Comparison of ENCODE assay signal across 8 cellular contexts in genomic region chr22:37633082-37633692, GRCh38. TPM values are rescaled to one million over a fixed set of nuclear protein-coding genes. Genes with fewer than 3 reads are reported as not detected.
DNase-seq lines count a peak whose midpoint lies in the region; ATAC-seq and TF ChIP-seq lines count a peak whose summit lies in the region.

No MANE protein-coding gene starts in this region.

- ATAC-seq in GM19023 (IDR thresholded peaks at IDR 0.05; ENCODE audit: unreplicated experiment) (peak; percentile 58), HG02610 (IDR thresholded peaks at IDR 0.05; ENCODE audit: unreplicated experiment) (peak; percentile 53)

- no peak for DNase-seq in smooth muscle cell (lab: John Stamatoyannopoulos, UW; ENCODE audit: unreplicated experiment)
- DNase-seq in SHP77 treated with DMSO at 0.1 percent for 48 hours (lab: John Stamatoyannopoulos, UW), result no peak
- DNase-seq in NCI-H2196 treated with DMSO at 0.1 percent for 48 hours (lab: John Stamatoyannopoulos, UW; ENCODE audit: unreplicated experiment), result no peak
- DNase-seq in OCI-M1 (lab: John Stamatoyannopoulos, UW), result no peak

- H3K4me1 ChIP-seq in OCI-LY3 (ENCODE audit: low read length), result peaks cover 71% of the 10 kb centered on the region
- peaks cover 0 to 21% of the 10 kb centered on the region in 2 donors for H3K4me1 ChIP-seq in esophagus (ENCODE audit: control insufficient read depth in 2 of 2, insufficient read depth in 2 of 2, low read length in 1 of 2)
- H3K4me1 ChIP-seq in smooth muscle cell (ENCODE audit: low read depth), result peaks cover 19% of the 10 kb centered on the region

- no peaks in the 10 kb centered on the region for H3K79me2 ChIP-seq in OCI-LY3 (ENCODE audit: low read length)
- no peaks in the 10 kb centered on the region for H3K79me2 ChIP-seq in smooth muscle cell (ENCODE audit: low read depth)

- 42 to 46% methylated on average over 13 of the region's 13 CpGs for WGBS in esophagus, 2 donors
- 37% methylated on average over 13 of the region's 13 CpGs for WGBS in smooth muscle cell (ENCODE audit: low lambda C conversion rate)

- H3K27ac ChIP-seq in OCI-LY3 (ENCODE audit: low read length), result peak overlapping the region; percentile 97
- peak overlapping the region; percentile 75 to 85 for H3K27ac ChIP-seq in esophagus (ENCODE audit: low read depth in 2 of 2, low read length in 1 of 2)
- peak overlapping the region; percentile 83 for H3K27ac ChIP-seq in smooth muscle cell (ENCODE audit: low read depth)

- H3K4me3 ChIP-seq in OCI-LY3 (ENCODE audit: low read length), result peak overlapping the region; percentile 68
- no peak overlapping the region for H3K4me3 ChIP-seq in esophagus (ENCODE audit: low read depth in 1 of 2, low read length in 2 of 2)
- H3K4me3 ChIP-seq in smooth muscle cell, result no peak overlapping the region

- H3K4me2 ChIP-seq in OCI-LY3 (ENCODE audit: low read length), result peak overlapping the region; percentile 93
- H3K4me2 ChIP-seq in smooth muscle cell, result peak overlapping the region; percentile 77

- peaks cover 12% of the 10 kb centered on the region for H3K36me3 ChIP-seq in OCI-LY3 (replicated peaks; ENCODE audit: low read depth, low read length)
- peaks cover 6 to 21% of the 10 kb centered on the region in 2 donors for H3K36me3 ChIP-seq in esophagus (ENCODE audit: control insufficient read depth in 2 of 2, insufficient read depth in 2 of 2, low read length in 1 of 2)
- H3K36me3 ChIP-seq in smooth muscle cell (ENCODE audit: low read depth), result no peaks in the 10 kb centered on the region

- TF ChIP-seq CTCF in OCI-LY3 (IDR thresholded peaks at IDR 0.05; ENCODE audit: low read depth, low read length) (no peak), smooth muscle cell (IDR thresholded peaks at IDR 0.05; ENCODE audit: borderline replicate concordance, insufficient read depth, poor library complexity, severe bottlenecking) (no peak)

- H2AFZ ChIP-seq in OCI-LY3 (ENCODE audit: low read depth, low read length), result no peak overlapping the region
- H2AFZ ChIP-seq in smooth muscle cell (ENCODE audit: low read depth), result no peak overlapping the region

- peak overlapping the region; percentile 88 for H3K9ac ChIP-seq in OCI-LY3 (ENCODE audit: low read length)
- H3K9ac ChIP-seq in smooth muscle cell (ENCODE audit: low read depth), result peak overlapping the region; percentile 49

- H3K9me3 ChIP-seq in OCI-LY3 (ENCODE audit: insufficient read depth, low read length) (no peaks in the 10 kb centered on the region), esophagus (ENCODE audit: control insufficient read depth in 2 of 2, insufficient read depth in 1 of 2, low read depth in 1 of 2, low read length in 1 of 2) (no peaks in the 10 kb centered on the region), smooth muscle cell (replicated peaks; ENCODE audit: low read depth) (no peaks in the 10 kb centered on the region)

- H3F3A ChIP-seq in smooth muscle cell (ENCODE audit: low read depth), result peaks cover 6% of the 10 kb centered on the region

- H4K20me1 ChIP-seq in OCI-LY3 (ENCODE audit: insufficient read depth, low read length) (no peaks in the 10 kb centered on the region), smooth muscle cell (ENCODE audit: low read depth) (no peaks in the 10 kb centered on the region)

- H3K27me3 ChIP-seq in OCI-LY3 (ENCODE audit: low read depth, low read length) (no peaks in the 10 kb centered on the region), esophagus (ENCODE audit: control insufficient read depth in 1 of 2, insufficient read depth in 2 of 2, low read length in 2 of 2) (no peaks in the 10 kb centered on the region), smooth muscle cell (ENCODE audit: low read depth) (no peaks in the 10 kb centered on the region)

RNA-seq across cellular contexts. Expression of gene SH3BP1, which starts 6.3 kb away (rescaled TPM):
- polyA plus RNA-seq in esophagus, result 10 to 100 TPM; 39.8 to 42.0 TPM
- 20.4 and 26.6 TPM in 2 replicates for total RNA-seq in smooth muscle cell
- 16.6 and 33.7 TPM in 2 replicates for polyA plus RNA-seq in smooth muscle cell

RNA-seq across cellular contexts. Expression of gene GGA1, which starts 24.6 kb away (rescaled TPM):
- polyA plus RNA-seq in esophagus (10 to 100 TPM; 34.2 to 55.6 TPM), smooth muscle cell (44.0 and 59.6 TPM in 2 replicates)
- total RNA-seq in smooth muscle cell, result 15.6 and 27.3 TPM in 2 replicates

RNA-seq across cellular contexts. Expression of gene PDXP, which starts 25.3 kb away (rescaled TPM):
- polyA plus RNA-seq in esophagus (1 to 10 TPM; 1.4 to 2.2 TPM), smooth muscle cell (20.0 and 20.7 TPM in 2 replicates)
- 9.7 and 16.5 TPM in 2 replicates for total RNA-seq in smooth muscle cell

RNA-seq across cellular contexts. Expression of gene LGALS1, which starts 42.2 kb away (rescaled TPM):
- polyA plus RNA-seq in esophagus, result 100 to 1,000 TPM; 160 to 194 TPM
- 3,694 and 5,079 TPM in 2 replicates for total RNA-seq in smooth muscle cell
- polyA plus RNA-seq in smooth muscle cell, result 4,318 and 5,332 TPM in 2 replicates

RNA-seq across cellular contexts. Expression of gene NOL12, which starts 53.0 kb away (rescaled TPM):
- polyA plus RNA-seq in esophagus, result 10 to 100 TPM; 35.2 to 43.3 TPM
- total RNA-seq in smooth muscle cell, result 23.4 and 31.0 TPM in 2 replicates
- polyA plus RNA-seq in smooth muscle cell, result 13.2 and 16.2 TPM in 2 replicates
